ENCODE assay signal across 38 cellular contexts in genomic region chr12:7542046-7542445, GRCh38. TPM values are rescaled to one million over a fixed set of nuclear protein-coding genes. Genes with fewer than 3 reads are reported as not detected.
A peak's percentile ranks its signal among the peaks of the same experiment; 100 is the strongest.
DNase-seq lines count a peak whose midpoint lies in the region; ATAC-seq, FAIRE-seq and TF ChIP-seq lines count a peak whose summit lies in the region.
"Had no signal": no experiment of that assay in that cellular context is flagged by ENCODE, and none has a peak within 500 bp of the region (broad histone marks: within the 10 kb centered on the region; RNA-seq: fewer than 3 reads in every experiment).

No MANE protein-coding gene starts in this region.

- WGBS in endodermal cell (ENCODE audit: insufficient coverage in 1 of 2, insufficient read length in 1 of 2), 2 experiments = 87 to 92% methylated on average over 8 of the region's 8 CpGs

- H3K4me3 Mint-ChIP-seq in endodermal cell = no peak overlapping the region
- H3K4me3 Mint-ChIP-seq: activated CD8-positive, alpha-beta T cell treated with anti-CD3 and anti-CD28 coated beads for 36 hours; activated naive CD4-positive, alpha-beta T cell treated with anti-CD3 and anti-CD28 coated beads, Interleukin-2, amount 10 ng/mL, durations not matched to agents 7 days and 5 days; activated T-helper 1 cell treated with anti-CD3 and anti-CD28 coated beads, Interleukin-12 subunit alpha, Interleukin-12 subunit beta, Interleukin-2, Interleukin-4 antibody, amounts not matched to agents 30 ng/mL and 10 ng/mL and 1 ng/mL, durations not matched to agents 14 hours and 24 hours and 36 hours; brain; CD4-positive, alpha-beta memory T cell; nephron; stimulated activated naive CD8-positive, alpha-beta T cell treated with anti-CD3 and anti-CD28 coated beads, Interleukin-15, amount 100 ng/mL, for 72 hours; T-helper 1 cell treated with Interleukin-12 subunit alpha and Interleukin-12 subunit beta and Interleukin-4 antibody, amounts not matched to agents 30 μg/mL and 1 μg/mL, for 36 hours had no signal

- no peaks in the 10 kb centered on the region for H3K27me3 ChIP-seq in left ventricle myocardium inferior (ENCODE audit: low read depth)
- no peaks in the 10 kb centered on the region for H3K27me3 ChIP-seq in endodermal cell (ENCODE audit: control insufficient read depth, insufficient read depth, low read length, poor library complexity, severe bottlenecking)
- H3K27me3 ChIP-seq: esophagus squamous epithelium, ovary, tibial artery had no signal

- no peak for FAIRE-seq in kidney (lab: Jason Lieb, UNC)
- FAIRE-seq: frontal cortex, small intestine had no signal

- H3K4me1 ChIP-seq in left ventricle myocardium inferior (no peaks in the 10 kb centered on the region), endodermal cell (ENCODE audit: control insufficient read depth, insufficient read depth, low read length) (no peaks in the 10 kb centered on the region), kidney (ENCODE audit: control insufficient read depth in 1 of 2, insufficient read depth in 1 of 2, low read depth in 1 of 2, low read length in 2 of 2) (no peaks in the 10 kb centered on the region)
- H3K4me1 ChIP-seq: esophagus squamous epithelium, HAP-1, tibial artery had no signal

- H3K27ac Mint-ChIP-seq in endodermal cell = peak overlapping the region; percentile 32
- H3K27ac Mint-ChIP-seq: activated CD8-positive, alpha-beta T cell treated with anti-CD3 and anti-CD28 coated beads for 36 hours; activated naive CD4-positive, alpha-beta T cell treated with anti-CD3 and anti-CD28 coated beads, Interleukin-2, amount 10 ng/mL, durations not matched to agents 7 days and 5 days; activated T-helper 1 cell treated with anti-CD3 and anti-CD28 coated beads, Interleukin-12 subunit alpha, Interleukin-12 subunit beta, Interleukin-2, Interleukin-4 antibody, amounts not matched to agents 30 ng/mL and 10 ng/mL and 1 ng/mL, durations not matched to agents 14 hours and 24 hours and 36 hours; brain; CD4-positive, alpha-beta memory T cell; nephron; stimulated activated naive CD8-positive, alpha-beta T cell treated with anti-CD3 and anti-CD28 coated beads, Interleukin-15, amount 100 ng/mL, for 72 hours; T-helper 1 cell treated with Interleukin-12 subunit alpha and Interleukin-12 subunit beta and Interleukin-4 antibody, amounts not matched to agents 30 μg/mL and 1 μg/mL, for 36 hours had no signal

- H3K36me3 ChIP-seq in left ventricle myocardium inferior (no peaks in the 10 kb centered on the region), endodermal cell (ENCODE audit: control insufficient read depth, insufficient read depth, low read length) (no peaks in the 10 kb centered on the region), kidney (ENCODE audit: control insufficient read depth in 1 of 2, insufficient read depth in 2 of 2, low read length in 2 of 2) (no peaks in the 10 kb centered on the region)
- H3K36me3 ChIP-seq: esophagus squamous epithelium, HAP-1, ovary, tibial artery had no signal

- H3K36me3 Mint-ChIP-seq in endodermal cell (ENCODE audit: low read depth) = peaks cover 1% of the 10 kb centered on the region
- H3K36me3 Mint-ChIP-seq: activated naive CD4-positive, alpha-beta T cell treated with anti-CD3 and anti-CD28 coated beads, Interleukin-2, amount 10 ng/mL, durations not matched to agents 7 days and 5 days; brain had no signal

- ATAC-seq in left ventricle myocardium superior = no peak
- ATAC-seq: activated CD8-positive, alpha-beta T cell treated with anti-CD3 and anti-CD28 coated beads for 36 hours; SK-N-SH treated with all-trans-retinoic acid at 6 μM for 48 hours; stimulated activated naive CD8-positive, alpha-beta T cell treated with anti-CD3 and anti-CD28 coated beads, Interleukin-15, amount 100 ng/mL, for 72 hours had no signal

- peaks cover 31% of the 10 kb centered on the region for H3K4me1 Mint-ChIP-seq in endodermal cell
- H3K4me1 Mint-ChIP-seq: activated naive CD4-positive, alpha-beta T cell treated with anti-CD3 and anti-CD28 coated beads, Interleukin-2, amount 10 ng/mL, durations not matched to agents 7 days and 5 days; brain; CD4-positive, alpha-beta memory T cell; stimulated activated naive CD8-positive, alpha-beta T cell treated with anti-CD3 and anti-CD28 coated beads, Interleukin-15, amount 100 ng/mL, for 72 hours had no signal

- intact Hi-C loops in left ventricle myocardium inferior (cut with micrococcal nuclease) (no loop called here), left ventricle myocardium superior (cut with micrococcal nuclease) (no loop called here), kidney (cut with DNase I) (no loop called here)

- peak overlapping the region; percentile 34 for H3K27ac ChIP-seq in left ventricle myocardium inferior (replicated peaks)
- H3K27ac ChIP-seq in endodermal cell (ENCODE audit: low read depth, low read length) = no peak overlapping the region
- no peak overlapping the region for H3K27ac ChIP-seq in kidney (ENCODE audit: low read depth in 2 of 2, low read length in 2 of 2)
- H3K27ac ChIP-seq: ovary, PC-9, tibial artery had no signal

- POLR2A ChIA-PET in GM10248 (lab: Yijun Ruan, JAX) = no interaction called here

- TF ChIP-seq CTCF in left ventricle myocardium inferior (IDR thresholded peaks at IDR 0.05; ENCODE audit: borderline replicate concordance) (no peak), endodermal cell (conservative IDR thresholded peaks at IDR 0.05) (no peak), kidney (IDR thresholded peaks at IDR 0.05; ENCODE audit: borderline replicate concordance, extremely low read depth, insufficient read depth) (no peak), GM10248 (IDR thresholded peaks at IDR 0.05; ENCODE audit: control extremely low read depth, extremely low read depth, low read depth, missing control alignments) (no peak)

- H3K9ac ChIP-seq in endodermal cell (ENCODE audit: extremely low read depth, low read length, poor library complexity, severe bottlenecking) (no peak overlapping the region), kidney (ENCODE audit: low read length in 2 of 2) (no peak overlapping the region)

- H3K9me3 ChIP-seq in left ventricle myocardium inferior (replicated peaks) (peaks cover 6% of the 10 kb centered on the region), endodermal cell (ENCODE audit: control insufficient read depth, low read length) (peaks cover 27% of the 10 kb centered on the region), kidney (ENCODE audit: control insufficient read depth in 1 of 2, low read length in 2 of 2) (no peaks in the 10 kb centered on the region)
- H3K9me3 ChIP-seq: esophagus squamous epithelium, HAP-1, ovary, tibial artery had no signal

- H3K27me3 Mint-ChIP-seq in endodermal cell (ENCODE audit: insufficient read depth) = peaks cover 2% of the 10 kb centered on the region
- H3K27me3 Mint-ChIP-seq: activated naive CD4-positive, alpha-beta T cell treated with anti-CD3 and anti-CD28 coated beads, Interleukin-2, amount 10 ng/mL, durations not matched to agents 7 days and 5 days; brain had no signal

- CTCF ChIA-PET in GM10248 (lab: Yijun Ruan, JAX) = no interaction called here

- H3K9me3 Mint-ChIP-seq in endodermal cell = peaks cover 23% of the 10 kb centered on the region
- H3K9me3 Mint-ChIP-seq: activated CD8-positive, alpha-beta T cell treated with anti-CD3 and anti-CD28 coated beads for 36 hours; activated naive CD4-positive, alpha-beta T cell treated with anti-CD3 and anti-CD28 coated beads, Interleukin-2, amount 10 ng/mL, durations not matched to agents 7 days and 5 days; activated T-helper 1 cell treated with anti-CD3 and anti-CD28 coated beads, Interleukin-12 subunit alpha, Interleukin-12 subunit beta, Interleukin-2, Interleukin-4 antibody, amounts not matched to agents 30 ng/mL and 10 ng/mL and 1 ng/mL, durations not matched to agents 14 hours and 24 hours and 36 hours; brain had no signal

- no peak overlapping the region for H3K4me3 ChIP-seq in left ventricle myocardium inferior
- H3K4me3 ChIP-seq in endodermal cell (ENCODE audit: low read length) = no peak overlapping the region
- no peak overlapping the region for H3K4me3 ChIP-seq in kidney (ENCODE audit: low read length in 2 of 2)
- H3K4me3 ChIP-seq: dorsolateral prefrontal cortex, esophagus squamous epithelium, HAP-1, ovary, PC-9, tibial artery had no signal

- DNase-seq in left ventricle myocardium inferior (no peak), left ventricle myocardium superior (no peak), endodermal cell (no peak), retina (peak; percentile 3), kidney (no peak), GM10248 (ENCODE audit: extremely low spot score) (no peak)
- no peak for DNase-seq in activated CD4-positive, alpha-beta T cell treated with anti-CD3 and anti-CD28 coated beads for 48 hours
- DNase-seq in activated CD4-positive, alpha-beta T cell treated with anti-CD3 and anti-CD28 coated beads, Interleukin-2, amount 50 U/mL, for 4 hours = no peak
- DNase-seq: 8988T; activated CD4-positive, CD25-positive, alpha-beta regulatory T cell treated with anti-CD3 and anti-CD28 coated beads, Interleukin-2, amount 50 U/mL, for 72 hours; activated CD8-positive, alpha-beta memory T cell treated with anti-CD3 and anti-CD28 coated beads, Interleukin-2, amount 50 U/mL, for 48 hours; activated CD8-positive, alpha-beta T cell treated with anti-CD3 and anti-CD28 coated beads for 36 hours; activated naive CD4-positive, alpha-beta T cell treated with anti-CD3 and anti-CD28 coated beads, Interleukin-2, amount 10 ng/mL, durations not matched to agents 7 days and 5 days; amniotic stem cell; CD4-positive, alpha-beta memory T cell; DMS 273 treated with DMSO at 0.1 percent for 48 hours; dorsolateral prefrontal cortex; esophagus squamous epithelium; Karpas-422; kidney glomerular epithelial cell; mammary epithelial cell; NCI-H2029; NCI-H510A treated with DMSO at 0.1 percent for 48 hours; ovary; PC-9; stimulated activated CD4-positive, alpha-beta T cell treated with anti-CD3 and anti-CD28 coated beads, Interleukin-2, amount 100 ng/mL, for 24 hours; stimulated activated CD8-positive, alpha-beta memory T cell treated with anti-CD3 and anti-CD28 coated beads, Interleukin-4, amount 100 ng/mL, for 48 hours; stimulated activated naive CD8-positive, alpha-beta T cell treated with anti-CD3 and anti-CD28 coated beads, Interleukin-15, amount 100 ng/mL, for 72 hours; tibial artery had no signal

RNA-seq across cellular contexts. Expression of gene CD163, which starts 38.5 kb away (rescaled TPM):
- total RNA-seq in left ventricle myocardium inferior = 44.7 TPM
- total RNA-seq in left ventricle myocardium superior = 64.5 TPM
- 10 to 100 TPM in 1 of 2 donors, 1 to 10 TPM in 1; 2.8 to 11.4 TPM for total RNA-seq in endodermal cell
- 0.11 TPM for polyA plus RNA-seq in endodermal cell (2013, experiment 1 of 2)
- polyA plus RNA-seq in endodermal cell (2013, experiment 2 of 2) = 0.58 TPM
- 329 TPM for total RNA-seq in kidney
- 22.8 TPM for polyA plus RNA-seq in kidney (ENCODE audit: insufficient read depth, low read depth, low replicate concordance)
- total RNA-seq: activated CD8-positive, alpha-beta T cell treated with anti-CD3 and anti-CD28 coated beads for 36 hours; activated T-helper 1 cell treated with anti-CD3 and anti-CD28 coated beads, Interleukin-12 subunit alpha, Interleukin-12 subunit beta, Interleukin-2, Interleukin-4 antibody, amounts not matched to agents 30 ng/mL and 10 ng/mL and 1 ng/mL, durations not matched to agents 14 hours and 24 hours and 36 hours; PC-9; renal cortical epithelial cell had no signal
- polyA plus RNA-seq: CD4-positive, alpha-beta memory T cell; mammary epithelial cell had no signal
